1 cellular context compared by ENCODE assay signal in genomic region chr7:47931788-47932425, GRCh38.
TF ChIP-seq lines count a peak whose summit lies in the region.

No MANE protein-coding gene starts in this region.

TF ChIP-seq in H1, 55 proteins besides CTCF, POLR2A, EP300 and RAD21:
- TF ChIP-seq NRF1 (IDR thresholded peaks at IDR 0.05; ENCODE audit: low read depth, low read length) (no peak), CEBPB (IDR thresholded peaks at IDR 0.05; ENCODE audit: low read depth, low read length) (no peak), HDAC2 (IDR thresholded peaks at IDR 0.05; ENCODE audit: borderline replicate concordance in 1 of 2, low read depth in 2 of 2, low read length in 2 of 2) (no peak), EZH2 (IDR thresholded peaks at IDR 0.05; ENCODE audit: low read depth, low read length, severe bottlenecking) (no peak), GTF2F1 (IDR thresholded peaks at IDR 0.05; ENCODE audit: borderline replicate concordance, low read depth, low read length) (no peak), KDM1A (IDR thresholded peaks at IDR 0.05; ENCODE audit: borderline replicate concordance, low read length) (no peak), BRCA1 (IDR thresholded peaks at IDR 0.05; ENCODE audit: low read depth, low read length) (no peak), CHD2 (IDR thresholded peaks at IDR 0.05; ENCODE audit: low read length) (no peak)
TF ChIP-seq in H1: peak in this region for 0.
